ENCODE assay signal across 9 cellular contexts in genomic region chr4:139975830-139976272, GRCh38.
DNase-seq lines count a peak whose midpoint lies in the region; ATAC-seq, FAIRE-seq and TF ChIP-seq lines count a peak whose summit lies in the region.
"Had no signal": no experiment of that assay in that cellular context is flagged by ENCODE, and none has a peak within 500 bp of the region (broad histone marks: within the 10 kb centered on the region; RNA-seq: fewer than 3 reads in every experiment).

No MANE protein-coding gene starts in this region.

- H3K27me3 ChIP-seq in subcutaneous abdominal adipose tissue (ENCODE audit: control insufficient read depth in 5 of 5, insufficient read depth in 4 of 5, low read length in 5 of 5) (no peaks in the 10 kb centered on the region), H7 (ENCODE audit: control insufficient read depth, insufficient read depth, low read length) (peaks cover 26% of the 10 kb centered on the region)

- FAIRE-seq in islet of Langerhans (lab: Jason Lieb, UNC) = peak; percentile 69

- H3K36me3 ChIP-seq in subcutaneous abdominal adipose tissue (ENCODE audit: control insufficient read depth in 5 of 5, insufficient read depth in 5 of 5, low read length in 5 of 5) = no peaks in the 10 kb centered on the region
- no peaks in the 10 kb centered on the region for H3K36me3 ChIP-seq in H7 (replicated peaks; ENCODE audit: control insufficient read depth, insufficient read depth, low read length)

- H3K4me3 ChIP-seq in subcutaneous abdominal adipose tissue (ENCODE audit: low read depth in 1 of 5, low read length in 5 of 5) (peak overlapping the region in 1 of 5 donors; percentile 17), H7 (ENCODE audit: insufficient read depth, low read depth, low read length) (no peak overlapping the region)

- H3K9me3 ChIP-seq in subcutaneous abdominal adipose tissue (ENCODE audit: control insufficient read depth in 5 of 5, low read length in 5 of 5) = no peaks in the 10 kb centered on the region

- no peak for TF ChIP-seq EP300 in Ishikawa (IDR thresholded peaks at IDR 0.05; ENCODE audit: borderline replicate concordance)

- no peak for ATAC-seq in GM18520 (IDR thresholded peaks at IDR 0.05; ENCODE audit: unreplicated experiment)
- ATAC-seq in GM21390 (IDR thresholded peaks at IDR 0.05; ENCODE audit: unreplicated experiment) = no peak

- no peak for TF ChIP-seq RAD21 in Ishikawa (IDR thresholded peaks at IDR 0.05; ENCODE audit: low read depth)

- H3K4me1 ChIP-seq in subcutaneous abdominal adipose tissue (ENCODE audit: control insufficient read depth in 5 of 5, insufficient read depth in 5 of 5, low read length in 5 of 5) = peaks cover 5 to 48% (median 31%) of the 10 kb centered on the region in 5 donors

- DNase-seq in amniotic epithelial cell (ENCODE audit: low read depth) = peak; percentile 89
- DNase-seq in H7 = no peak
- DNase-seq in iPS-NIHi7 (ENCODE audit: extremely low spot score) = no peak
- DNase-seq: NCI-H82 had no signal

- peak overlapping the region in 1 of 5 donors; percentile 3 for H3K9ac ChIP-seq in subcutaneous abdominal adipose tissue (ENCODE audit: low read length in 5 of 5)

- peak overlapping the region; percentile 58 for H3K27ac ChIP-seq in subcutaneous abdominal adipose tissue (ENCODE audit: low read depth, low read length)

TF ChIP-seq in Ishikawa, 13 proteins besides CTCF, POLR2A, EP300 and RAD21:
- TF ChIP-seq CEBPB (IDR thresholded peaks at IDR 0.05) = 0 out of 2 replicates have a peak, but pooled peaks have one; percentile 27
- TF ChIP-seq, protein P1, sequence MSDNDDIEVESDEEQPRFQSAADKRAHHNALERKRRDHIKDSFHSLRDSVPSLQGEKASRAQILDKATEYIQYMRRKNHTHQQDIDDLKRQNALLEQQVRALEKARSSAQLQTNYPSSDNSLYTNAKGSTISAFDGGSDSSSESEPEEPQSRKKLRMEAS (IDR thresholded peaks at IDR 0.05) = no peak
